1 cellular context compared by ENCODE assay signal in the genomic region with DNA sequence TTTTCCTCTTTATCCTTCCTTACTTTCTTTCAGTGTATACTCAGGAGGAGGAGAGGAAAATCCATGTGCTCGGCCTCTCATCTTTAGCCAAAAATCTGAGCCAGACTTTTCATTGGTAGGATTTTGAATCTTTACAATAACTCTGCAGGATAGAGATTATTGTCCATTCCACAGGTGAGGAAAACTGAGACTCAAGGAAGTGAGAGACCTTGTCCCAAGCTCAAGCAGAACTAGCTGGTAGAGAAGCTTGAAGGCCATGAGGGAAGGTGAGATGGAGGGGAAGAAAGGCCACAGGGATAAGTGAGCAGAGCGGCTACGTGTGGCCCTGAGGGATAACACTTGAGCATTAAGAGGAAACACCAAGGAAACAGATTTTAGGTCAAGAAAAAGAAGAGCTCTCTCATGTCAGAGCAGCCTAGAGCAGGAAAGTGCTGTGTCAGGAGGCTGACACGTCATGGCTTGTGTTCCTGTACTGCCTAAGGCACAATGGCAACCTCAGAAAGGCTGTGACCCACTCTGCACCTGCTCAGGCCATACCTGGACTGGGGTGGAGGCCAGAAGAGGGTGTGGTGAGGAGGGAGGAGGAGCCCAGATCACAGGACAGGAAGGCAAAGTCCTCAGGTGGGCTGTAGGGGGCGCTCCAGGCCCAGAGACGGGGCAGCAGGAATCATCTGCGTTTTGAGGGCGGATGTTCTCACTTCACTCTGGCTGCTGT.
TF ChIP-seq lines count a peak whose summit lies in the region.

No MANE protein-coding gene starts in this region.

TF ChIP-seq in K562, 482 proteins besides CTCF, POLR2A, EP300 and RAD21 (continued from another document and continues in another):
- TF ChIP-seq, protein P1, sequence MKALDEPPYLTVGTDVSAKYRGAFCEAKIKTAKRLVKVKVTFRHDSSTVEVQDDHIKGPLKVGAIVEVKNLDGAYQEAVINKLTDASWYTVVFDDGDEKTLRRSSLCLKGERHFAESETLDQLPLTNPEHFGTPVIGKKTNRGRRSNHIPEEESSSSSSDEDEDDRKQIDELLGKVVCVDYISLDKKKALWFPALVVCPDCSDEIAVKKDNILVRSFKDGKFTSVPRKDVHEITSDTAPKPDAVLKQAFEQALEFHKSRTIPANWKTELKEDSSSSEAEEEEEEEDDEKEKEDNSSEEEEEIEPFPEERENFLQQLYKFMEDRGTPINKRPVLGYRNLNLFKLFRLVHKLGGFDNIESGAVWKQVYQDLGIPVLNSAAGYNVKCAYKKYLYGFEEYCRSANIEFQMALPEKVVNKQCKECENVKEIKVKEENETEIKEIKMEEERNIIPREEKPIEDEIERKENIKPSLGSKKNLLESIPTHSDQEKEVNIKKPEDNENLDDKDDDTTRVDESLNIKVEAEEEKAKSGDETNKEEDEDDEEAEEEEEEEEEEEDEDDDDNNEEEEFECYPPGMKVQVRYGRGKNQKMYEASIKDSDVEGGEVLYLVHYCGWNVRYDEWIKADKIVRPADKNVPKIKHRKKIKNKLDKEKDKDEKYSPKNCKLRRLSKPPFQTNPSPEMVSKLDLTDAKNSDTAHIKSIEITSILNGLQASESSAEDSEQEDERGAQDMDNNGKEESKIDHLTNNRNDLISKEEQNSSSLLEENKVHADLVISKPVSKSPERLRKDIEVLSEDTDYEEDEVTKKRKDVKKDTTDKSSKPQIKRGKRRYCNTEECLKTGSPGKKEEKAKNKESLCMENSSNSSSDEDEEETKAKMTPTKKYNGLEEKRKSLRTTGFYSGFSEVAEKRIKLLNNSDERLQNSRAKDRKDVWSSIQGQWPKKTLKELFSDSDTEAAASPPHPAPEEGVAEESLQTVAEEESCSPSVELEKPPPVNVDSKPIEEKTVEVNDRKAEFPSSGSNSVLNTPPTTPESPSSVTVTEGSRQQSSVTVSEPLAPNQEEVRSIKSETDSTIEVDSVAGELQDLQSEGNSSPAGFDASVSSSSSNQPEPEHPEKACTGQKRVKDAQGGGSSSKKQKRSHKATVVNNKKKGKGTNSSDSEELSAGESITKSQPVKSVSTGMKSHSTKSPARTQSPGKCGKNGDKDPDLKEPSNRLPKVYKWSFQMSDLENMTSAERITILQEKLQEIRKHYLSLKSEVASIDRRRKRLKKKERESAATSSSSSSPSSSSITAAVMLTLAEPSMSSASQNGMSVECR (CRISPR knock-in tag; IDR thresholded peaks at IDR 0.05): no peak
- TF ChIP-seq ZNF766 (CRISPR knock-in tag; conservative IDR thresholded peaks at IDR 0.05) (no peak), NFATC3 (IDR thresholded peaks at IDR 0.05) (no peak), ARID2 (IDR thresholded peaks at IDR 0.05) (0 out of 2 replicates have a peak, but pooled peaks have one; percentile 18), MTF1 (CRISPR knock-in tag; IDR thresholded peaks at IDR 0.05; ENCODE audit: borderline replicate concordance) (no peak), CBFB (CRISPR knock-in tag; IDR thresholded peaks at IDR 0.05) (no peak), PYGO2 (tag; IDR thresholded peaks at IDR 0.05) (no peak), VEZF1 (CRISPR knock-in tag; IDR thresholded peaks at IDR 0.05) (no peak), IFI16 (CRISPR knock-in tag; IDR thresholded peaks at IDR 0.05) (no peak), TOE1 (IDR thresholded peaks at IDR 0.05; ENCODE audit: borderline replicate concordance) (no peak), TOE1 (CRISPR knock-in tag; IDR thresholded peaks at IDR 0.05; ENCODE audit: borderline replicate concordance, low read depth) (no peak), TFAM (CRISPR knock-in tag; conservative IDR thresholded peaks at IDR 0.05) (no peak), ILF3 (IDR thresholded peaks at IDR 0.05; ENCODE audit: borderline replicate concordance) (no peak), TRIM24 (IDR thresholded peaks at IDR 0.05) (no peak), BCOR (IDR thresholded peaks at IDR 0.05) (peak; percentile 75), SMARCC2 (IDR thresholded peaks at IDR 0.05; ENCODE audit: low read depth) (no peak), ZNF444 (CRISPR knock-in tag; IDR thresholded peaks at IDR 0.05) (no peak), TBL1XR1 (IDR thresholded peaks at IDR 0.05; ENCODE audit: low read length in 2 of 2) (no peak), RBM25 (IDR thresholded peaks at IDR 0.05; ENCODE audit: low read depth, low read length, severe bottlenecking) (peak; percentile 69), FOXJ3 (CRISPR knock-in tag; IDR thresholded peaks at IDR 0.05) (no peak), PRPF4 (IDR thresholded peaks at IDR 0.05; ENCODE audit: insufficient read depth, low read depth, low read length, poor library complexity, severe bottlenecking) (no peak), ZNF217 (CRISPR knock-in tag; IDR thresholded peaks at IDR 0.05) (no peak), NCOA1 (IDR thresholded peaks at IDR 0.05; ENCODE audit: low read depth) (no peak), MTA3 (IDR thresholded peaks at IDR 0.05; ENCODE audit: borderline replicate concordance) (peak; percentile 26; the same call in 1 of the 2 replicates), ZZZ3 (IDR thresholded peaks at IDR 0.05) (no peak), MIER1 (IDR thresholded peaks at IDR 0.05; ENCODE audit: low read depth) (no peak), BMI1 (IDR thresholded peaks at IDR 0.05; ENCODE audit: low read length) (no peak), ZFP36 (IDR thresholded peaks at IDR 0.05; ENCODE audit: low read depth, low read length, partially characterized antibody) (no peak), NFIX (CRISPR knock-in tag; IDR thresholded peaks at IDR 0.05; ENCODE audit: low read depth) (no peak), E2F8 (IDR thresholded peaks at IDR 0.05; ENCODE audit: low read depth, partially characterized antibody) (no peak), E2F6 (IDR thresholded peaks at IDR 0.05; ENCODE audit: borderline replicate concordance in 1 of 2, extremely low read depth in 1 of 2, insufficient read depth in 1 of 2, insufficient read length in 1 of 2, low read depth in 1 of 2, low read length in 1 of 2, poor library complexity in 1 of 2, severe bottlenecking in 1 of 2) (no peak), ZNF589 (CRISPR knock-in tag; IDR thresholded peaks at IDR 0.05; ENCODE audit: low read depth) (no peak), PTBP1 (IDR thresholded peaks at IDR 0.05; ENCODE audit: low read depth, low read length) (no peak), PPARD (CRISPR knock-in tag; IDR thresholded peaks at IDR 0.05) (no peak), GATA2 (CRISPR knock-in tag; IDR thresholded peaks at IDR 0.05) (no peak), ZC3H8 (IDR thresholded peaks at IDR 0.05) (no peak), MAFK (IDR thresholded peaks at IDR 0.05; ENCODE audit: low read length) (no peak), CHD4 (IDR thresholded peaks at IDR 0.05; ENCODE audit: insufficient read depth, insufficient replicate concordance, low read depth, low read length, poor library complexity, severe bottlenecking) (no peak), ELF4 (CRISPR knock-in tag; IDR thresholded peaks at IDR 0.05) (no peak), CBX3 (IDR thresholded peaks at IDR 0.05; ENCODE audit: borderline replicate concordance in 1 of 2, low read length in 2 of 2) (no peak), CXXC5 (CRISPR knock-in tag; IDR thresholded peaks at IDR 0.05) (no peak), PHF8 (IDR thresholded peaks at IDR 0.05; ENCODE audit: borderline replicate concordance, low read length) (no peak), ZNF143 (CRISPR knock-in tag; IDR thresholded peaks at IDR 0.05) (no peak), TCF3 (CRISPR knock-in tag; IDR thresholded peaks at IDR 0.05) (no peak), MED1 (CRISPR knock-in tag; IDR thresholded peaks at IDR 0.05; ENCODE audit: borderline replicate concordance) (no peak), MAFF (IDR thresholded peaks at IDR 0.05; ENCODE audit: low read length) (no peak), SRSF9 (IDR thresholded peaks at IDR 0.05; ENCODE audit: borderline replicate concordance, low read depth, low read length) (no peak), SMC3 (conservative IDR thresholded peaks at IDR 0.05; ENCODE audit: insufficient read depth, low read depth, low read length) (peak; percentile 87), ETV5 (CRISPR knock-in tag; IDR thresholded peaks at IDR 0.05; ENCODE audit: low read depth) (no peak), ZNF212 (CRISPR knock-in tag; IDR thresholded peaks at IDR 0.05) (no peak), COPS2 (conservative IDR thresholded peaks at IDR 0.05) (no peak)
- TF ChIP-seq, protein P2, sequence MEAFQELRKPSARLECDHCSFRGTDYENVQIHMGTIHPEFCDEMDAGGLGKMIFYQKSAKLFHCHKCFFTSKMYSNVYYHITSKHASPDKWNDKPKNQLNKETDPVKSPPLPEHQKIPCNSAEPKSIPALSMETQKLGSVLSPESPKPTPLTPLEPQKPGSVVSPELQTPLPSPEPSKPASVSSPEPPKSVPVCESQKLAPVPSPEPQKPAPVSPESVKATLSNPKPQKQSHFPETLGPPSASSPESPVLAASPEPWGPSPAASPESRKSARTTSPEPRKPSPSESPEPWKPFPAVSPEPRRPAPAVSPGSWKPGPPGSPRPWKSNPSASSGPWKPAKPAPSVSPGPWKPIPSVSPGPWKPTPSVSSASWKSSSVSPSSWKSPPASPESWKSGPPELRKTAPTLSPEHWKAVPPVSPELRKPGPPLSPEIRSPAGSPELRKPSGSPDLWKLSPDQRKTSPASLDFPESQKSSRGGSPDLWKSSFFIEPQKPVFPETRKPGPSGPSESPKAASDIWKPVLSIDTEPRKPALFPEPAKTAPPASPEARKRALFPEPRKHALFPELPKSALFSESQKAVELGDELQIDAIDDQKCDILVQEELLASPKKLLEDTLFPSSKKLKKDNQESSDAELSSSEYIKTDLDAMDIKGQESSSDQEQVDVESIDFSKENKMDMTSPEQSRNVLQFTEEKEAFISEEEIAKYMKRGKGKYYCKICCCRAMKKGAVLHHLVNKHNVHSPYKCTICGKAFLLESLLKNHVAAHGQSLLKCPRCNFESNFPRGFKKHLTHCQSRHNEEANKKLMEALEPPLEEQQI (IDR thresholded peaks at IDR 0.05): no peak
- TF ChIP-seq, protein P3, sequence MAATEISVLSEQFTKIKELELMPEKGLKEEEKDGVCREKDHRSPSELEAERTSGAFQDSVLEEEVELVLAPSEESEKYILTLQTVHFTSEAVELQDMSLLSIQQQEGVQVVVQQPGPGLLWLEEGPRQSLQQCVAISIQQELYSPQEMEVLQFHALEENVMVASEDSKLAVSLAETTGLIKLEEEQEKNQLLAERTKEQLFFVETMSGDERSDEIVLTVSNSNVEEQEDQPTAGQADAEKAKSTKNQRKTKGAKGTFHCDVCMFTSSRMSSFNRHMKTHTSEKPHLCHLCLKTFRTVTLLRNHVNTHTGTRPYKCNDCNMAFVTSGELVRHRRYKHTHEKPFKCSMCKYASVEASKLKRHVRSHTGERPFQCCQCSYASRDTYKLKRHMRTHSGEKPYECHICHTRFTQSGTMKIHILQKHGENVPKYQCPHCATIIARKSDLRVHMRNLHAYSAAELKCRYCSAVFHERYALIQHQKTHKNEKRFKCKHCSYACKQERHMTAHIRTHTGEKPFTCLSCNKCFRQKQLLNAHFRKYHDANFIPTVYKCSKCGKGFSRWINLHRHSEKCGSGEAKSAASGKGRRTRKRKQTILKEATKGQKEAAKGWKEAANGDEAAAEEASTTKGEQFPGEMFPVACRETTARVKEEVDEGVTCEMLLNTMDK (IDR thresholded peaks at IDR 0.05; ENCODE audit: borderline replicate concordance, insufficient read depth, low read depth, low read length, poor library complexity, severe bottlenecking): no peak
- TF ChIP-seq, protein P4, sequence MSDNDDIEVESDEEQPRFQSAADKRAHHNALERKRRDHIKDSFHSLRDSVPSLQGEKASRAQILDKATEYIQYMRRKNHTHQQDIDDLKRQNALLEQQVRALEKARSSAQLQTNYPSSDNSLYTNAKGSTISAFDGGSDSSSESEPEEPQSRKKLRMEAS (CRISPR knock-in tag; IDR thresholded peaks at IDR 0.05): no peak
- TF ChIP-seq, protein P5, sequence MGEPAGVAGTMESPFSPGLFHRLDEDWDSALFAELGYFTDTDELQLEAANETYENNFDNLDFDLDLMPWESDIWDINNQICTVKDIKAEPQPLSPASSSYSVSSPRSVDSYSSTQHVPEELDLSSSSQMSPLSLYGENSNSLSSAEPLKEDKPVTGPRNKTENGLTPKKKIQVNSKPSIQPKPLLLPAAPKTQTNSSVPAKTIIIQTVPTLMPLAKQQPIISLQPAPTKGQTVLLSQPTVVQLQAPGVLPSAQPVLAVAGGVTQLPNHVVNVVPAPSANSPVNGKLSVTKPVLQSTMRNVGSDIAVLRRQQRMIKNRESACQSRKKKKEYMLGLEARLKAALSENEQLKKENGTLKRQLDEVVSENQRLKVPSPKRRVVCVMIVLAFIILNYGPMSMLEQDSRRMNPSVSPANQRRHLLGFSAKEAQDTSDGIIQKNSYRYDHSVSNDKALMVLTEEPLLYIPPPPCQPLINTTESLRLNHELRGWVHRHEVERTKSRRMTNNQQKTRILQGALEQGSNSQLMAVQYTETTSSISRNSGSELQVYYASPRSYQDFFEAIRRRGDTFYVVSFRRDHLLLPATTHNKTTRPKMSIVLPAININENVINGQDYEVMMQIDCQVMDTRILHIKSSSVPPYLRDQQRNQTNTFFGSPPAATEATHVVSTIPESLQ (CRISPR knock-in tag; IDR thresholded peaks at IDR 0.05): no peak
